In the genomic region with DNA sequence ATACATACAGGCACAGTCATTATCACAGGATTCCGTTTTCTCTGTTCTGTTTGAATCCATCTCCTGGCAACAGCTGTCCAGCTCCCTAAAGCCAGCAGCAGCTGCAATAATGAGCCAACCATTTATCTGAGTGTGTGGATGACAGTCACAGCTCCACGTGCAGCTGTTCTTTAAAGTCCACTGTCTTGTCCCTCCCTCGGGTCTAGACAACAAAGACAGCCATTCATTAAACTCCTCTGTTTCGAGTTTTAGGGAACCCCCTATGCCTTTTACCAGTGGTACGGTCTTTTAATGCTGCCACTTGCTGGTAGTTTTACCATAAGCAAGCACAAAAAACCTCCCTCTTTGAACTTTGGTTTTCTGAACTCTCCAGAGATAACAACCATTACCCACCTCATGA, we compare ENCODE assay signal across 11 cellular contexts. TPM values are rescaled to one million over a fixed set of nuclear protein-coding genes. Genes with fewer than 3 reads are reported as not detected.
DNase-seq lines count a peak whose midpoint lies in the region; ATAC-seq, FAIRE-seq and TF ChIP-seq lines count a peak whose summit lies in the region.
"Had no signal": no experiment of that assay in that cellular context is flagged by ENCODE, and none has a peak within 500 bp of the region (broad histone marks: within the 10 kb centered on the region; RNA-seq: fewer than 3 reads in every experiment).

No MANE protein-coding gene starts in this region.

- H2AFZ ChIP-seq in HepG2 (ENCODE audit: low read length) (no peak overlapping the region), hepatocyte (no peak overlapping the region)

- H3K9ac ChIP-seq in HepG2 (ENCODE audit: insufficient read depth, low read depth, low read length), result no peak overlapping the region

- no peaks in the 10 kb centered on the region for H4K20me1 ChIP-seq in HepG2 (ENCODE audit: insufficient read depth, low read length)
- H4K20me1 ChIP-seq in hepatocyte (ENCODE audit: insufficient read depth, poor library complexity, severe bottlenecking), result no peaks in the 10 kb centered on the region

- no peak overlapping the region for H3K4me3 ChIP-seq in HepG2 (replicated peaks in 1 of 3; ENCODE audit: insufficient read depth in 1 of 3, low read depth in 2 of 3, low read length in 3 of 3)
- H3K4me3 ChIP-seq in right lobe of liver, result no peak overlapping the region
- no peak overlapping the region for H3K4me3 ChIP-seq in hepatocyte
- H3K4me3 ChIP-seq in transverse colon, result no peak overlapping the region
- H3K4me3 ChIP-seq: body of pancreas, SK-N-MC had no signal

- H3K9me3 ChIP-seq in HepG2 (ENCODE audit: low read length) (no peaks in the 10 kb centered on the region), right lobe of liver (no peaks in the 10 kb centered on the region), hepatocyte (ENCODE audit: low read depth) (no peaks in the 10 kb centered on the region), transverse colon (no peaks in the 10 kb centered on the region)
- H3K9me3 ChIP-seq: body of pancreas had no signal

- BruUV-seq in HepG2 (replicated peaks; lab: Mats Ljungman, UMichigan), result no TSS peak

- no peak for TF ChIP-seq RAD21 in HepG2 (CRISPR knock-in tag; IDR thresholded peaks at IDR 0.05)

- POLR2A ChIA-PET in HepG2 (lab: Yijun Ruan, JAX), result no interaction called here

- no peaks in the 10 kb centered on the region for H3K9me2 ChIP-seq in hepatocyte (replicated peaks; ENCODE audit: insufficient read depth)

- peak; percentile 86 for FAIRE-seq in HepG2 (lab: Jason Lieb, UNC)

- WGBS in HepG2 (ENCODE audit: low lambda C conversion rate), result 0% methylated on average over 5 of the region's 5 CpGs
- 77% methylated on average over 4 of the region's 5 CpGs for WGBS in right lobe of liver (ENCODE audit: insufficient coverage, low coverage, low lambda C conversion rate, missing lambda C conversion rate)
- 54% methylated on average over 5 of the region's 5 CpGs for WGBS in hepatocyte (ENCODE audit: low lambda C conversion rate, missing lambda C conversion rate)
- 57 to 61% methylated on average over 2 to 4 of the region's 5 CpGs for WGBS in transverse colon (ENCODE audit: low coverage in 1 of 2), 2 donors

- TF ChIP-seq POLR2A in HepG2 (IDR thresholded peaks at IDR 0.05; ENCODE audit: insufficient read depth in 1 of 2, low read depth in 2 of 2, low read length in 2 of 2) (no peak), right lobe of liver (IDR thresholded peaks at IDR 0.05) (no peak), transverse colon (IDR thresholded peaks at IDR 0.05) (no peak)

- TF ChIP-seq EP300 in HepG2 (IDR thresholded peaks at IDR 0.05; ENCODE audit: low read depth in 2 of 2, low read length in 2 of 2) (no peak), HepG2 (CRISPR knock-in tag; IDR thresholded peaks at IDR 0.05; ENCODE audit: borderline replicate concordance) (no peak), transverse colon (IDR thresholded peaks at IDR 0.05; ENCODE audit: low read depth) (no peak)

- peaks cover 24% of the 10 kb centered on the region for H3K4me1 ChIP-seq in HepG2 (ENCODE audit: insufficient read depth, low read length)
- H3K4me1 ChIP-seq in right lobe of liver, result no peaks in the 10 kb centered on the region
- peaks cover 5% of the 10 kb centered on the region for H3K4me1 ChIP-seq in hepatocyte (ENCODE audit: insufficient read depth)
- peaks cover 0 to 57% (median 16%) of the 10 kb centered on the region in 4 donors for H3K4me1 ChIP-seq in transverse colon
- H3K4me1 ChIP-seq: body of pancreas had no signal

- ATAC-seq in HepG2, result peak; percentile 88
- ATAC-seq in right lobe of liver, result no peak
- ATAC-seq in GM21528 (IDR thresholded peaks at IDR 0.05; ENCODE audit: low FRiP score, unreplicated experiment), result no peak
- ATAC-seq: body of pancreas had no signal

- H3K27ac ChIP-seq in HepG2 (ENCODE audit: extremely low read length, insufficient read depth, low read length), result no peak overlapping the region
- H3K27ac ChIP-seq in right lobe of liver, result no peak overlapping the region
- H3K27ac ChIP-seq in hepatocyte, result peak overlapping the region; percentile 44
- peak overlapping the region; percentile 31 to 66 (median 55) for H3K27ac ChIP-seq in transverse colon
- H3K27ac ChIP-seq: body of pancreas, SK-N-MC had no signal

- H3K36me3 ChIP-seq in HepG2 (replicated peaks in 1 of 2; ENCODE audit: control insufficient read depth in 1 of 2, insufficient read depth in 2 of 2, low read length in 2 of 2), result no peaks in the 10 kb centered on the region
- H3K36me3 ChIP-seq in right lobe of liver, result no peaks in the 10 kb centered on the region
- H3K36me3 ChIP-seq in hepatocyte (replicated peaks; ENCODE audit: insufficient read depth, low read depth), result no peaks in the 10 kb centered on the region
- H3K36me3 ChIP-seq in transverse colon, result no peaks in the 10 kb centered on the region

- H3K79me2 ChIP-seq in HepG2 (ENCODE audit: insufficient read depth, low read length), result no peaks in the 10 kb centered on the region
- no peaks in the 10 kb centered on the region for H3K79me2 ChIP-seq in hepatocyte

- CTCF ChIA-PET in HepG2 (lab: Yijun Ruan, JAX; ENCODE audit: low intra/inter-chr PET ratio, low total read pairs), result no interaction called here

- intact Hi-C loops in HepG2 (cut with micrococcal nuclease; ENCODE audit: unreplicated experiment), result no loop called here
- intact Hi-C loops in right lobe of liver (cut with DNase I), result no loop called here
- intact Hi-C loops in transverse colon (cut with DNase I; ENCODE audit: low total_unique reads), result no loop called here

- H3K4me2 ChIP-seq in HepG2 (ENCODE audit: low read depth, low read length) (peak overlapping the region; percentile 46), hepatocyte (no peak overlapping the region)

- TF ChIP-seq CTCF in HepG2 (CRISPR knock-in tag; IDR thresholded peaks at IDR 0.05) (no peak), right lobe of liver (IDR thresholded peaks at IDR 0.05) (no peak), hepatocyte (IDR thresholded peaks at IDR 0.05; ENCODE audit: poor library complexity) (no peak), transverse colon (IDR thresholded peaks at IDR 0.05) (no peak)

- DNase-seq in HepG2 (ENCODE audit: low spot score) (peak; percentile 76), right lobe of liver (no peak), SW480 (ENCODE audit: low spot score) (peak; percentile 55), hepatocyte (ENCODE audit: low spot score) (peak; percentile 23), transverse colon (no peak), EL (no peak)
- DNase-seq in stimulated activated naive CD4-positive, alpha-beta T cell (lab: John Stamatoyannopoulos, UW), result no peak
- DNase-seq: body of pancreas, NCI-H1930 had no signal

- in situ Hi-C loops in HepG2 (cut with HindIII; ENCODE audit: extremely low pct_ligation_motif_present, low pct_unique_long_range_greater_than_20kb), result no loop called here
- in situ Hi-C loops in transverse colon (cut with MboI; ENCODE audit: low pct_ligation_motif_present in 1 of 4, low pct_unique_long_range_greater_than_20kb in 1 of 4, low sequenced_read_pairs in 3 of 4), result no loop called here

- peaks cover 0 to 10% of the 10 kb centered on the region in 2 experiments; a peak in 2 of 5 replicates for H3K27me3 ChIP-seq in HepG2 (ENCODE audit: control insufficient read depth in 1 of 2, insufficient read depth in 2 of 2, low read length in 2 of 2)
- no peaks in the 10 kb centered on the region for H3K27me3 ChIP-seq in right lobe of liver
- H3K27me3 ChIP-seq in hepatocyte, result no peaks in the 10 kb centered on the region
- H3K27me3 ChIP-seq in transverse colon, result no peaks in the 10 kb centered on the region
- H3K27me3 ChIP-seq: body of pancreas had no signal

RNA-seq across cellular contexts. Expression of a gene that starts 16.0 kb away (rescaled TPM):
- not detected in 2 replicates for total RNA-seq in HepG2 (2016; rRNA removed; fragmentation: Illumina TruSeq; extraction: Trizol)
- total RNA-seq in HepG2 (2016; cell fraction: cytosol; rRNA removed; fragmentation: Illumina TruSeq; extraction: Trizol; ENCODE audit: low read depth), result not detected in 2 replicates
- not detected in 2 replicates for total RNA-seq in HepG2 (2016; cell fraction: insoluble cytoplasmic fraction; rRNA removed; fragmentation: Illumina TruSeq; extraction: Trizol)
- total RNA-seq in HepG2 (2016; cell fraction: membrane; rRNA removed; fragmentation: Illumina TruSeq; extraction: Trizol), result not detected in 2 replicates
- total RNA-seq in HepG2 (2016; cell fraction: nucleus; rRNA removed; fragmentation: Illumina TruSeq; extraction: Trizol), result not detected in 2 replicates
- polyA plus RNA-seq in HepG2 (2011; rRNA removed), result not detected in 2 replicates
- not detected in 2 replicates for polyA plus RNA-seq in HepG2 (2011; cell fraction: cytosol; rRNA removed)
- not detected in 2 replicates for polyA plus RNA-seq in HepG2 (2011; cell fraction: nucleus; rRNA removed)
- polyA plus RNA-seq in HepG2 (2012), result not detected in 2 replicates
- not detected in 2 replicates for polyA plus RNA-seq in HepG2 (2016; cell fraction: cytosol; fragmentation: Illumina TruSeq; extraction: Trizol; ENCODE audit: low read depth)
- polyA plus RNA-seq in HepG2 (2016; cell fraction: insoluble cytoplasmic fraction; fragmentation: Illumina TruSeq; extraction: Trizol; ENCODE audit: low read depth), result not detected in 2 replicates
- not detected in 2 replicates for polyA plus RNA-seq in HepG2 (2016; cell fraction: membrane; fragmentation: Illumina TruSeq; extraction: Trizol; ENCODE audit: low read depth)
- not detected in 2 replicates for polyA plus RNA-seq in HepG2 (2016; cell fraction: nucleus; fragmentation: Illumina TruSeq; extraction: Trizol; ENCODE audit: insufficient read depth, low read depth)
- not detected in 2 replicates for polyA minus RNA-seq in HepG2 (2011; rRNA and poly(A)+ RNA removed; ENCODE audit: low replicate concordance)
- not detected in 2 replicates for polyA minus RNA-seq in HepG2 (2011; cell fraction: cytosol; rRNA and poly(A)+ RNA removed)
- polyA minus RNA-seq in HepG2 (2011; cell fraction: nucleus; rRNA and poly(A)+ RNA removed), result not detected in 2 replicates
- total RNA-seq in right lobe of liver, result not detected
- not detected in 2 replicates for total RNA-seq in hepatocyte
- not detected in 2 replicates for polyA plus RNA-seq in hepatocyte
- total RNA-seq in transverse colon, result 1 to 10 TPM in 1 of 4 donors, not detected in 3; 1.3 TPM
- total RNA-seq: body of pancreas had no signal

RNA-seq across cellular contexts. Expression of a gene that starts 46.3 kb away (rescaled TPM):
- 26.6 and 27.1 TPM in 2 replicates for total RNA-seq in HepG2 (2016; rRNA removed; fragmentation: Illumina TruSeq; extraction: Trizol)
- 6.3 and 9.4 TPM in 2 replicates for total RNA-seq in HepG2 (2016; cell fraction: cytosol; rRNA removed; fragmentation: Illumina TruSeq; extraction: Trizol; ENCODE audit: low read depth)
- 24.5 and 28.9 TPM in 2 replicates for total RNA-seq in HepG2 (2016; cell fraction: insoluble cytoplasmic fraction; rRNA removed; fragmentation: Illumina TruSeq; extraction: Trizol)
- 8.2 and 8.3 TPM in 2 replicates for total RNA-seq in HepG2 (2016; cell fraction: membrane; rRNA removed; fragmentation: Illumina TruSeq; extraction: Trizol)
- total RNA-seq in HepG2 (2016; cell fraction: nucleus; rRNA removed; fragmentation: Illumina TruSeq; extraction: Trizol), result 58.4 and 73.8 TPM in 2 replicates
- 5.1 and 9.9 TPM in 2 replicates for polyA plus RNA-seq in HepG2 (2011; rRNA removed)
- 1.2 and 2.0 TPM in 2 replicates for polyA plus RNA-seq in HepG2 (2011; cell fraction: cytosol; rRNA removed)
- polyA plus RNA-seq in HepG2 (2011; cell fraction: nucleus; rRNA removed), result 16.1 and 23.1 TPM in 2 replicates
- 3.2 and 7.3 TPM in 2 replicates for polyA plus RNA-seq in HepG2 (2012)
- polyA plus RNA-seq in HepG2 (2016; cell fraction: cytosol; fragmentation: Illumina TruSeq; extraction: Trizol; ENCODE audit: low read depth), result 0.68 and 1.1 TPM in 2 replicates
- 10.0 and 11.1 TPM in 2 replicates for polyA plus RNA-seq in HepG2 (2016; cell fraction: insoluble cytoplasmic fraction; fragmentation: Illumina TruSeq; extraction: Trizol; ENCODE audit: low read depth)
- 1.7 and 1.9 TPM in 2 replicates for polyA plus RNA-seq in HepG2 (2016; cell fraction: membrane; fragmentation: Illumina TruSeq; extraction: Trizol; ENCODE audit: low read depth)
- 81.4 and 82.6 TPM in 2 replicates for polyA plus RNA-seq in HepG2 (2016; cell fraction: nucleus; fragmentation: Illumina TruSeq; extraction: Trizol; ENCODE audit: insufficient read depth, low read depth)
- 19.6 and 33.5 TPM in 2 replicates for polyA minus RNA-seq in HepG2 (2011; rRNA and poly(A)+ RNA removed; ENCODE audit: low replicate concordance)
- 4.2 and 8.8 TPM in 2 replicates for polyA minus RNA-seq in HepG2 (2011; cell fraction: cytosol; rRNA and poly(A)+ RNA removed)
- polyA minus RNA-seq in HepG2 (2011; cell fraction: nucleus; rRNA and poly(A)+ RNA removed), result 96.2 and 125 TPM in 2 replicates
- total RNA-seq in right lobe of liver, result 10 to 100 TPM in 1 of 6 experiments, 1 to 10 TPM in 5; 6.0 to 15.6 (median 6.5) TPM
- 8.6 and 15.7 TPM in 2 replicates for total RNA-seq in hepatocyte
- 2.7 and 3.2 TPM in 2 replicates for polyA plus RNA-seq in hepatocyte
- 100 to 1,000 TPM in 1 of 4 donors, 10 to 100 TPM in 3; 36.4 to 110 (median 63.7) TPM for total RNA-seq in transverse colon

RNA-seq across cellular contexts. Expression of a gene that starts 46.6 kb away (rescaled TPM):
- total RNA-seq in HepG2 (2016; rRNA removed; fragmentation: Illumina TruSeq; extraction: Trizol) (55.3 and 69.4 TPM in 2 replicates), right lobe of liver (10 to 100 TPM in 3 of 6 experiments, 1 to 10 TPM in 3; 8.1 to 14.4 (median 10.2) TPM), hepatocyte (13.4 and 18.2 TPM in 2 replicates), transverse colon (10 to 100 TPM; 15.7 to 49.1 (median 36.2) TPM)
- 14.4 and 14.5 TPM in 2 replicates for total RNA-seq in HepG2 (2016; cell fraction: cytosol; rRNA removed; fragmentation: Illumina TruSeq; extraction: Trizol; ENCODE audit: low read depth)
- total RNA-seq in HepG2 (2016; cell fraction: insoluble cytoplasmic fraction; rRNA removed; fragmentation: Illumina TruSeq; extraction: Trizol), result 52.1 and 68.7 TPM in 2 replicates
- total RNA-seq in HepG2 (2016; cell fraction: membrane; rRNA removed; fragmentation: Illumina TruSeq; extraction: Trizol), result 26.1 and 32.5 TPM in 2 replicates
- total RNA-seq in HepG2 (2016; cell fraction: nucleus; rRNA removed; fragmentation: Illumina TruSeq; extraction: Trizol), result 75.8 and 81.7 TPM in 2 replicates
- polyA plus RNA-seq in HepG2 (2011; rRNA removed) (15.2 and 18.9 TPM in 2 replicates), hepatocyte (7.1 and 8.9 TPM in 2 replicates)
- polyA plus RNA-seq in HepG2 (2011; cell fraction: cytosol; rRNA removed), result 4.3 and 5.9 TPM in 2 replicates
- polyA plus RNA-seq in HepG2 (2011; cell fraction: nucleus; rRNA removed), result 26.5 and 26.6 TPM in 2 replicates
- polyA plus RNA-seq in HepG2 (2012), result 20.2 and 23.1 TPM in 2 replicates
- polyA plus RNA-seq in HepG2 (2016; cell fraction: cytosol; fragmentation: Illumina TruSeq; extraction: Trizol; ENCODE audit: low read depth), result 1.1 and 1.3 TPM in 2 replicates
- polyA plus RNA-seq in HepG2 (2016; cell fraction: insoluble cytoplasmic fraction; fragmentation: Illumina TruSeq; extraction: Trizol; ENCODE audit: low read depth), result 48.7 and 51.1 TPM in 2 replicates
- 3.5 and 3.7 TPM in 2 replicates for polyA plus RNA-seq in HepG2 (2016; cell fraction: membrane; fragmentation: Illumina TruSeq; extraction: Trizol; ENCODE audit: low read depth)
- 95.1 and 101 TPM in 2 replicates for polyA plus RNA-seq in HepG2 (2016; cell fraction: nucleus; fragmentation: Illumina TruSeq; extraction: Trizol; ENCODE audit: insufficient read depth, low read depth)
- 11.0 and 14.6 TPM in 2 replicates for polyA minus RNA-seq in HepG2 (2011; rRNA and poly(A)+ RNA removed; ENCODE audit: low replicate concordance)
- polyA minus RNA-seq in HepG2 (2011; cell fraction: cytosol; rRNA and poly(A)+ RNA removed), result 13.0 and 15.1 TPM in 2 replicates
- polyA minus RNA-seq in HepG2 (2011; cell fraction: nucleus; rRNA and poly(A)+ RNA removed), result 65.0 and 69.2 TPM in 2 replicates

Comparison
In these comparisons a context has a peak if more than half of its experiments do, and no peak if none do; other contexts are left out.
1. DNase-seq: peak in HepG2 (single experiment), SW480 (single experiment) and hepatocyte (single experiment); none in right lobe of liver (0 of 3), transverse colon (single experiment), EL (single experiment) and stimulated activated naive CD4-positive, alpha-beta T cell (0 of 6).
2. H3K27ac ChIP-seq: peak in hepatocyte (single experiment) and transverse colon (4 of 4); none in HepG2 (single experiment) and right lobe of liver (0 of 3).